In genomic region chr6:144849920-144850319, GRCh38 we compare ENCODE assay signal across 1 cellular context.
TF ChIP-seq lines count a peak whose summit lies in the region.

No MANE protein-coding gene starts in this region.

TF ChIP-seq in K562, 482 proteins besides CTCF, POLR2A, EP300 and RAD21 (continued from another document):
- TF ChIP-seq ZNF449 (CRISPR knock-in tag; IDR thresholded peaks at IDR 0.05), result no peak
- TF ChIP-seq ZBTB34 (CRISPR knock-in tag; IDR thresholded peaks at IDR 0.05), result 0 out of 2 replicates have a peak, but pooled peaks have one; percentile 49
- TF ChIP-seq HSF4 (CRISPR knock-in tag; IDR thresholded peaks at IDR 0.05; ENCODE audit: borderline replicate concordance), result peak; percentile 89; the same call in 1 of the 2 replicates
- no peak for TF ChIP-seq HOXB6 (CRISPR knock-in tag; IDR thresholded peaks at IDR 0.05; ENCODE audit: borderline replicate concordance)
- TF ChIP-seq ZNF589 (CRISPR knock-in tag; IDR thresholded peaks at IDR 0.05; ENCODE audit: low read depth), result 0 out of 2 replicates have a peak, but pooled peaks have one; percentile 50
- TF ChIP-seq ZNF785 (CRISPR knock-in tag; IDR thresholded peaks at IDR 0.05), result no peak
- TF ChIP-seq ZFPM2 (CRISPR knock-in tag; IDR thresholded peaks at IDR 0.05), result no peak
- TF ChIP-seq BACH1 (tag; IDR thresholded peaks at IDR 0.05), result peak; percentile 77
- no peak for TF ChIP-seq NR4A1 (CRISPR knock-in tag; IDR thresholded peaks at IDR 0.05)
- peak; percentile 95 for TF ChIP-seq NR4A1 (tag; IDR thresholded peaks at IDR 0.05)
- no peak for TF ChIP-seq CGGBP1 (CRISPR knock-in tag; IDR thresholded peaks at IDR 0.05)
- no peak for TF ChIP-seq CC2D1A (IDR thresholded peaks at IDR 0.05)
- no peak for TF ChIP-seq ZNF263 (CRISPR knock-in tag; IDR thresholded peaks at IDR 0.05; ENCODE audit: borderline replicate concordance)
- no peak for TF ChIP-seq ZNF146 (CRISPR knock-in tag; IDR thresholded peaks at IDR 0.05; ENCODE audit: unreplicated experiment)
- TF ChIP-seq COPS2 (conservative IDR thresholded peaks at IDR 0.05), result no peak
- 0 out of 2 replicates have a peak, but pooled peaks have one; percentile 63 for TF ChIP-seq SMAD3 (CRISPR knock-in tag; conservative IDR thresholded peaks at IDR 0.05)
- 0 out of 2 replicates have a peak, but pooled peaks have one; percentile 48 for TF ChIP-seq DDX20 (tag; IDR thresholded peaks at IDR 0.05; ENCODE audit: low read depth)
- TF ChIP-seq MYNN (IDR thresholded peaks at IDR 0.05), result no peak
- no peak for TF ChIP-seq MYNN (CRISPR knock-in tag; IDR thresholded peaks at IDR 0.05)
- TF ChIP-seq ZNF318 (IDR thresholded peaks at IDR 0.05; ENCODE audit: borderline replicate concordance in 1 of 2, low read depth in 1 of 2), result no peak
- no peak for TF ChIP-seq SMAD1 (IDR thresholded peaks at IDR 0.05; ENCODE audit: low read depth, low read length, partially characterized antibody)
- no peak for TF ChIP-seq ZBTB7A (IDR thresholded peaks at IDR 0.05; ENCODE audit: borderline replicate concordance, control insufficient read depth, low read depth, low read length)
- TF ChIP-seq MTF1 (CRISPR knock-in tag; IDR thresholded peaks at IDR 0.05; ENCODE audit: borderline replicate concordance), result 0 out of 2 replicates have a peak, but pooled peaks have one; percentile 25
- TF ChIP-seq GTF2A2 (tag; IDR thresholded peaks at IDR 0.05), result 0 out of 2 replicates have a peak, but pooled peaks have one; percentile 25
